Comparison of ENCODE assay signal across 29 cellular contexts in genomic region chr7:26480166-26480565, GRCh38.
"Had no signal": no experiment of that assay in that cellular context is flagged by ENCODE, and none has a peak within 500 bp of the region (broad histone marks: within the 10 kb centered on the region; RNA-seq: fewer than 3 reads in every experiment).

No MANE protein-coding gene starts in this region.

- H3K4me1 ChIP-seq: heart right ventricle, left lung, parathyroid adenoma, psoas muscle, suprapubic skin, tibial artery, uterus had no signal

- H3K9me3 Mint-ChIP-seq: immature natural killer cell; mesothelial cell of epicardium; naive B cell; natural killer cell; stimulated activated effector memory CD8-positive, alpha-beta T cell treated with anti-CD3 and anti-CD28 coated beads, Interleukin-12 subunit alpha, Interleukin-12 subunit beta, amount 100 ng/mL, for 72 hours; stimulated activated naive CD8-positive, alpha-beta T cell treated with anti-CD3 and anti-CD28 coated beads, Interleukin-15, Interleukin-2, amounts not matched to agents 100 ng/mL and 50 ng/mL, for 24 hours had no signal

- H3K79me2 ChIP-seq: hepatocyte, parathyroid adenoma had no signal

- H3K36me3 Mint-ChIP-seq: immature natural killer cell; mesothelial cell of epicardium; naive B cell; natural killer cell; stimulated activated effector memory CD8-positive, alpha-beta T cell treated with anti-CD3 and anti-CD28 coated beads, Interleukin-12 subunit alpha, Interleukin-12 subunit beta, amount 100 ng/mL, for 72 hours had no signal

- H3K27me3 ChIP-seq: hepatocyte, left lung, suprapubic skin, uterus had no signal

- H3K9ac ChIP-seq: parathyroid adenoma had no signal

- ATAC-seq: heart right ventricle, left colon, left lung, natural killer cell, psoas muscle, right cardiac atrium, sciatic nerve had no signal

- H3K4me3 Mint-ChIP-seq: immature natural killer cell; mesothelial cell of epicardium; naive B cell; natural killer cell; nephron progenitor cell; stimulated activated effector memory CD8-positive, alpha-beta T cell treated with anti-CD3 and anti-CD28 coated beads, Interleukin-12 subunit alpha, Interleukin-12 subunit beta, amount 100 ng/mL, for 72 hours; stimulated activated naive CD8-positive, alpha-beta T cell treated with anti-CD3 and anti-CD28 coated beads, Interleukin-15, Interleukin-2, amounts not matched to agents 100 ng/mL and 50 ng/mL, for 24 hours had no signal

- H3K9me3 ChIP-seq: left lung, psoas muscle, suprapubic skin, thoracic aorta, tibial artery, uterus had no signal

- H2AFZ ChIP-seq: hepatocyte, parathyroid adenoma had no signal

- H3K27ac Mint-ChIP-seq: immature natural killer cell; mesothelial cell of epicardium; naive B cell; natural killer cell; nephron progenitor cell; stimulated activated effector memory CD8-positive, alpha-beta T cell treated with anti-CD3 and anti-CD28 coated beads, Interleukin-12 subunit alpha, Interleukin-12 subunit beta, amount 100 ng/mL, for 72 hours; stimulated activated naive CD8-positive, alpha-beta T cell treated with anti-CD3 and anti-CD28 coated beads, Interleukin-15, Interleukin-2, amounts not matched to agents 100 ng/mL and 50 ng/mL, for 24 hours had no signal

- H3K4me1 Mint-ChIP-seq: immature natural killer cell; natural killer cell; stimulated activated effector memory CD8-positive, alpha-beta T cell treated with anti-CD3 and anti-CD28 coated beads, Interleukin-12 subunit alpha, Interleukin-12 subunit beta, amount 100 ng/mL, for 72 hours had no signal

- H3K4me3 ChIP-seq: heart right ventricle, hepatocyte, left lung, lung, psoas muscle, skin epidermis, suprapubic skin, thoracic aorta, tibial artery, uterus had no signal

- DNase-seq: heart right ventricle; immature natural killer cell; kidney; left colon; left lung; mesendoderm; naive B cell; natural killer cell; nephron progenitor cell; psoas muscle; right cardiac atrium; stimulated activated CD4-positive, alpha-beta T cell treated with anti-CD3 and anti-CD28 coated beads, Interleukin-12 subunit alpha, Interleukin-12 subunit beta, amount 100 ng/mL, for 4 hours; stimulated activated CD4-positive, alpha-beta T cell treated with anti-CD3 and anti-CD28 coated beads, Interleukin-15, amount 100 ng/mL, for 24 hours; stimulated activated CD4-positive, alpha-beta T cell treated with anti-CD3 and anti-CD28 coated beads, Interleukin-2, amount 100 ng/mL, for 24 hours; stimulated activated CD4-positive, alpha-beta T cell treated with anti-CD3 and anti-CD28 coated beads, Interleukin-4, amount 100 ng/mL, for 24 hours; stimulated activated naive CD4-positive, alpha-beta T cell; tibial artery; trophoblast cell; uterus had no signal

- H3K27ac ChIP-seq: heart right ventricle, hepatocyte, left lung, parathyroid adenoma, psoas muscle, skin epidermis, suprapubic skin, thoracic aorta, tibial artery, uterus had no signal

- H3K36me3 ChIP-seq: heart right ventricle, left lung, suprapubic skin, thoracic aorta, tibial artery, uterus had no signal

- H3K4me2 ChIP-seq: hepatocyte had no signal
